17 cellular contexts compared by ENCODE assay signal in the genomic region with DNA sequence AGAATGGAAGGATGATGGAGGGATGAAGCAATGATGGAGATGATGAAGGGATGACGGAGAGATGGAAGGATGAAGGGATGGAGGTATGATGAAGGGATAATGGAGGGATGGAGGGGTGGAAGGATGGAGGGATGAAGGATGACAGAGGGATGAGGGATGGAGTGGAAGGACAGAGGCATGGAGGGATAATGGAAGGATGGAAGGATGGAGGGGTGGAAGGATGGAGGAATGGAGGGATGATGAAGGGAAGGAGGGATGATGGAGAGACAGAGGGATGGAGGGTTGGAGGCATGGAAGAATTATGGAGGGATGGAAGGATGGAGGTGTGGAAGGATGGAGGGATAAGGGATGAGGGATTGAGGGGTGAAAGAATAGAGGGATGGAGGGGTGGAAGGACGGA.
DNase-seq lines count a peak whose midpoint lies in the region; ATAC-seq, FAIRE-seq and TF ChIP-seq lines count a peak whose summit lies in the region.
"Had no signal": no experiment of that assay in that cellular context is flagged by ENCODE, and none has a peak within 500 bp of the region (broad histone marks: within the 10 kb centered on the region; RNA-seq: fewer than 3 reads in every experiment).

No MANE protein-coding gene starts in this region.

- peaks cover 0 to 3% of the 10 kb centered on the region in 2 donors for H3K9me3 Mint-ChIP-seq in activated T-cell treated with anti-CD3 and anti-CD28 coated beads, Interleukin-2, amount 50 U/mL, for 72 hours
- H3K9me3 Mint-ChIP-seq: CD4-positive, alpha-beta memory T cell; CD8-positive, alpha-beta memory T cell had no signal

- H3K27ac ChIP-seq in HEK293 (ENCODE audit: extremely low read depth, low read depth, low read length) (no peak overlapping the region), kidney (ENCODE audit: low read depth in 2 of 2, low read length in 2 of 2) (no peak overlapping the region)
- H3K27ac ChIP-seq: BLaER1 had no signal

- peak overlapping the region; percentile 63 for H3K27ac Mint-ChIP-seq in activated T-cell treated with anti-CD3 and anti-CD28 coated beads, Interleukin-2, amount 50 U/mL, for 72 hours
- H3K27ac Mint-ChIP-seq: CD4-positive, alpha-beta memory T cell; CD4-positive, CD25-positive, alpha-beta regulatory T cell; CD8-positive, alpha-beta memory T cell had no signal

- intact Hi-C loops in kidney (cut with DNase I), result no loop called here

- H3K27me3 Mint-ChIP-seq in activated T-cell treated with anti-CD3 and anti-CD28 coated beads, Interleukin-2, amount 50 U/mL, for 72 hours (ENCODE audit: low read depth), result peaks cover 28% of the 10 kb centered on the region
- H3K27me3 Mint-ChIP-seq: CD4-positive, CD25-positive, alpha-beta regulatory T cell had no signal

- no peaks in the 10 kb centered on the region for H3K36me3 ChIP-seq in HEK293 (ENCODE audit: control insufficient read depth in 2 of 2, insufficient read depth in 1 of 2, low read length in 2 of 2)
- H3K36me3 ChIP-seq in kidney (ENCODE audit: control insufficient read depth in 1 of 2, insufficient read depth in 2 of 2, low read length in 2 of 2), result no peaks in the 10 kb centered on the region
- H3K36me3 ChIP-seq: BE2C, BLaER1 had no signal

- no peaks in the 10 kb centered on the region for H3K36me3 Mint-ChIP-seq in activated T-cell treated with anti-CD3 and anti-CD28 coated beads, Interleukin-2, amount 50 U/mL, for 72 hours (ENCODE audit: insufficient read depth in 2 of 2)
- H3K36me3 Mint-ChIP-seq: CD14-positive monocyte; CD4-positive, alpha-beta memory T cell; CD4-positive, CD25-positive, alpha-beta regulatory T cell; CD8-positive, alpha-beta memory T cell had no signal

- no peak for FAIRE-seq in kidney (lab: Jason Lieb, UNC)
- FAIRE-seq: A204.1, G401.6, GM19239 had no signal

- DNase-seq in activated T-cell treated with anti-CD3 and anti-CD28 coated beads, Interleukin-2, amount 50 U/mL, for 72 hours, result no peak
- DNase-seq in activated T-cell treated with anti-CD3 and anti-CD28 coated beads, Interleukin-2, amount 50 U/mL, for 1 hour, result no peak
- DNase-seq in HEK293T (ENCODE audit: extremely low spot score), result no peak
- peak; percentile 3 for DNase-seq in kidney
- no peak for DNase-seq in NCI-H446 (lab: John Stamatoyannopoulos, UW)
- DNase-seq: C1 segment of cervical spinal cord had no signal

- POLR2A ChIA-PET in HEK293 (lab: Yijun Ruan, JAX) (no interaction called here), HEK293T (lab: Yijun Ruan, JAX) (no interaction called here)

- no peaks in the 10 kb centered on the region for H3K9me3 ChIP-seq in HEK293 (ENCODE audit: control insufficient read depth, insufficient read depth, low read depth, low read length)
- H3K9me3 ChIP-seq in kidney (ENCODE audit: control insufficient read depth in 1 of 2, low read length in 2 of 2), result no peaks in the 10 kb centered on the region
- H3K9me3 ChIP-seq: BE2C, BLaER1 had no signal

- H3K4me3 ChIP-seq in HEK293 (ENCODE audit: low read depth, low read length) (no peak overlapping the region), kidney (ENCODE audit: low read length in 2 of 2) (no peak overlapping the region)
- H3K4me3 ChIP-seq: BLaER1 had no signal

- H3K9ac ChIP-seq in kidney (ENCODE audit: low read length in 2 of 2), result no peak overlapping the region

- no peak overlapping the region for H3K4me3 Mint-ChIP-seq in activated T-cell treated with anti-CD3 and anti-CD28 coated beads, Interleukin-2, amount 50 U/mL, for 72 hours
- H3K4me3 Mint-ChIP-seq: CD14-positive monocyte; CD4-positive, alpha-beta memory T cell; CD4-positive, CD25-positive, alpha-beta regulatory T cell; CD8-positive, alpha-beta memory T cell had no signal

- H3K4me1 Mint-ChIP-seq in activated T-cell treated with anti-CD3 and anti-CD28 coated beads, Interleukin-2, amount 50 U/mL, for 72 hours (ENCODE audit: low read depth), result no peaks in the 10 kb centered on the region
- H3K4me1 Mint-ChIP-seq: CD14-positive monocyte; CD4-positive, CD25-positive, alpha-beta regulatory T cell; CD8-positive, alpha-beta memory T cell had no signal

- H3K4me1 ChIP-seq in HEK293 (ENCODE audit: control insufficient read depth, insufficient read depth, low read length) (no peaks in the 10 kb centered on the region), kidney (ENCODE audit: control insufficient read depth in 1 of 2, insufficient read depth in 1 of 2, low read depth in 1 of 2, low read length in 2 of 2) (no peaks in the 10 kb centered on the region)
- H3K4me1 ChIP-seq: BE2C had no signal

- CTCF ChIA-PET in HEK293 (lab: Yijun Ruan, JAX), result interaction anchor here (1.0 to 1.1 kb wide), 3 partner anchors 8 to 77 kb away, joined by 3 to 8 read pairs (median 3); no protein-coding TSS in a partner anchor
- CTCF ChIA-PET in HEK293T (lab: Yijun Ruan, JAX), result interaction anchor here (1.0 kb wide), 1 partner anchor 79 kb away, joined by 3 read pairs; no protein-coding TSS in a partner anchor

- ATAC-seq in activated T-cell treated with anti-CD3 and anti-CD28 coated beads, Interleukin-2, amount 50 U/mL, for 72 hours (replicated peaks in 1 of 2), result no peak
- no peak for ATAC-seq in GM21367 (IDR thresholded peaks at IDR 0.05; ENCODE audit: unreplicated experiment)

- TF ChIP-seq CTCF in HEK293 (tag by site-specific recombination; IDR thresholded peaks at IDR 0.05), result no peak
- no peak for TF ChIP-seq CTCF in kidney (IDR thresholded peaks at IDR 0.05; ENCODE audit: borderline replicate concordance, extremely low read depth, insufficient read depth)

TF ChIP-seq in HEK293, 187 proteins besides CTCF, POLR2A, EP300 and RAD21 (continues in another document):
- 0 out of 2 replicates have a peak, but pooled peaks have one; percentile 46 for TF ChIP-seq ZNF112 (tag by site-specific recombination; IDR thresholded peaks at IDR 0.05)
- no peak for TF ChIP-seq ZNF184 (tag by site-specific recombination; IDR thresholded peaks at IDR 0.05)
- no peak for TF ChIP-seq ZNF341 (tag by site-specific recombination; IDR thresholded peaks at IDR 0.05; ENCODE audit: low read depth)
- no peak for TF ChIP-seq GLI4 (tag by site-specific recombination; IDR thresholded peaks at IDR 0.05)
- TF ChIP-seq, protein P1, sequence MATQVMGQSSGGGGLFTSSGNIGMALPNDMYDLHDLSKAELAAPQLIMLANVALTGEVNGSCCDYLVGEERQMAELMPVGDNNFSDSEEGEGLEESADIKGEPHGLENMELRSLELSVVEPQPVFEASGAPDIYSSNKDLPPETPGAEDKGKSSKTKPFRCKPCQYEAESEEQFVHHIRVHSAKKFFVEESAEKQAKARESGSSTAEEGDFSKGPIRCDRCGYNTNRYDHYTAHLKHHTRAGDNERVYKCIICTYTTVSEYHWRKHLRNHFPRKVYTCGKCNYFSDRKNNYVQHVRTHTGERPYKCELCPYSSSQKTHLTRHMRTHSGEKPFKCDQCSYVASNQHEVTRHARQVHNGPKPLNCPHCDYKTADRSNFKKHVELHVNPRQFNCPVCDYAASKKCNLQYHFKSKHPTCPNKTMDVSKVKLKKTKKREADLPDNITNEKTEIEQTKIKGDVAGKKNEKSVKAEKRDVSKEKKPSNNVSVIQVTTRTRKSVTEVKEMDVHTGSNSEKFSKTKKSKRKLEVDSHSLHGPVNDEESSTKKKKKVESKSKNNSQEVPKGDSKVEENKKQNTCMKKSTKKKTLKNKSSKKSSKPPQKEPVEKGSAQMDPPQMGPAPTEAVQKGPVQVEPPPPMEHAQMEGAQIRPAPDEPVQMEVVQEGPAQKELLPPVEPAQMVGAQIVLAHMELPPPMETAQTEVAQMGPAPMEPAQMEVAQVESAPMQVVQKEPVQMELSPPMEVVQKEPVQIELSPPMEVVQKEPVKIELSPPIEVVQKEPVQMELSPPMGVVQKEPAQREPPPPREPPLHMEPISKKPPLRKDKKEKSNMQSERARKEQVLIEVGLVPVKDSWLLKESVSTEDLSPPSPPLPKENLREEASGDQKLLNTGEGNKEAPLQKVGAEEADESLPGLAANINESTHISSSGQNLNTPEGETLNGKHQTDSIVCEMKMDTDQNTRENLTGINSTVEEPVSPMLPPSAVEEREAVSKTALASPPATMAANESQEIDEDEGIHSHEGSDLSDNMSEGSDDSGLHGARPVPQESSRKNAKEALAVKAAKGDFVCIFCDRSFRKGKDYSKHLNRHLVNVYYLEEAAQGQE (tag by site-specific recombination; IDR thresholded peaks at IDR 0.05), result no peak
- no peak for TF ChIP-seq ZNF133 (tag by site-specific recombination; IDR thresholded peaks at IDR 0.05)

TF ChIP-seq in HEK293T, 16 proteins besides CTCF, POLR2A, EP300 and RAD21:
- TF ChIP-seq TARDBP (IDR thresholded peaks at IDR 0.05) (peak; percentile 24; the same call in 1 of the 2 replicates), SP1 (IDR thresholded peaks at IDR 0.05) (no peak; the same call in 1 of the 2 replicates)
